Comparison of ENCODE assay signal across 29 cellular contexts in genomic region chr4:7926822-7927221, GRCh38.
"Had no signal": no experiment of that assay in that cellular context is flagged by ENCODE, and none has a peak within 500 bp of the region (broad histone marks: within the 10 kb centered on the region; RNA-seq: fewer than 3 reads in every experiment).

No MANE protein-coding gene starts in this region.

- H3K4me1 Mint-ChIP-seq: naive B cell; stimulated activated memory B cell treated with anti-CD40 and anti-IgM and Interleukin-4, amounts not matched to agents 10 μg/mL and 1 μg/mL and 100 μg/mL, for 72 hours had no signal

- H3K27me3 Mint-ChIP-seq: progenitor cell of endocrine pancreas; stimulated activated naive CD8-positive, alpha-beta T cell treated with anti-CD3 and anti-CD28 coated beads, Interleukin-15, Interleukin-2, amounts not matched to agents 100 ng/mL and 50 ng/mL, for 24 hours had no signal

- H3K27ac Mint-ChIP-seq: dendritic cell treated with granulocyte-macrophage colony-stimulating factor and Interleukin-4, amounts not matched to agents 40 ng/mL and 50 ng/mL, for 4 days; mesothelial cell of epicardium; naive B cell; natural killer cell treated with Interleukin-12 subunit alpha and Interleukin-12 subunit beta and Interleukin-15 and Interleukin-18, amount 100 ng/mL, for 72 hours; progenitor cell of endocrine pancreas; stimulated activated memory B cell treated with anti-CD40 and anti-IgM and Interleukin-4, amounts not matched to agents 10 μg/mL and 1 μg/mL and 100 μg/mL, for 72 hours; stimulated activated naive CD8-positive, alpha-beta T cell treated with anti-CD3 and anti-CD28 coated beads, Interleukin-15, Interleukin-2, amounts not matched to agents 100 ng/mL and 50 ng/mL, for 24 hours had no signal

- H3K4me3 ChIP-seq: colonic mucosa, gastrocnemius medialis, heart left ventricle, hepatocyte, left lung, mucosa of descending colon, skin epidermis, spleen, thoracic aorta, tibial nerve, upper lobe of right lung, uterus had no signal

- DNase-seq: colonic mucosa; effector CD8-positive, alpha-beta T cell; endodermal cell; foreskin fibroblast; gastrocnemius medialis; heart left ventricle; kidney; mesenchymal stem cell; mucosa of descending colon; naive B cell; spleen; stimulated activated CD4-positive, alpha-beta T cell treated with anti-CD3 and anti-CD28 coated beads, Interleukin-4, amount 100 ng/mL, for 4 hours; upper lobe of right lung; uterus had no signal

- H3K27ac ChIP-seq: colonic mucosa, epithelial cell of prostate, gastrocnemius medialis, heart left ventricle, hepatocyte, left lung, parathyroid adenoma, skin epidermis, spleen, thoracic aorta, tibial nerve, upper lobe of right lung, uterus had no signal

- H3K27me3 ChIP-seq: colonic mucosa, gastrocnemius medialis, heart left ventricle, hepatocyte, left lung, tibial nerve, upper lobe of right lung, uterus had no signal

- ATAC-seq: esophagus mucosa; gastrocnemius medialis; heart left ventricle; left lung; natural killer cell treated with Interleukin-12 subunit alpha and Interleukin-12 subunit beta and Interleukin-15 and Interleukin-18, amount 100 ng/mL, for 72 hours; stimulated activated memory B cell treated with anti-CD40 and anti-IgM and Interleukin-4, amounts not matched to agents 10 μg/mL and 1 μg/mL and 100 μg/mL, for 72 hours; upper lobe of right lung had no signal

- H3K4me3 Mint-ChIP-seq: dendritic cell treated with granulocyte-macrophage colony-stimulating factor and Interleukin-4, amounts not matched to agents 40 ng/mL and 50 ng/mL, for 4 days; endodermal cell; mesothelial cell of epicardium; naive B cell; natural killer cell treated with Interleukin-12 subunit alpha and Interleukin-12 subunit beta and Interleukin-15 and Interleukin-18, amount 100 ng/mL, for 72 hours; neural crest cell; stimulated activated memory B cell treated with anti-CD40 and anti-IgM and Interleukin-4, amounts not matched to agents 10 μg/mL and 1 μg/mL and 100 μg/mL, for 72 hours; stimulated activated naive CD8-positive, alpha-beta T cell treated with anti-CD3 and anti-CD28 coated beads, Interleukin-15, Interleukin-2, amounts not matched to agents 100 ng/mL and 50 ng/mL, for 24 hours had no signal

- H3K36me3 ChIP-seq: colonic mucosa, gastrocnemius medialis, heart left ventricle, left lung, spleen, thoracic aorta, tibial nerve, upper lobe of right lung, uterus had no signal

- H3K36me3 Mint-ChIP-seq: naive B cell; natural killer cell treated with Interleukin-12 subunit alpha and Interleukin-12 subunit beta and Interleukin-15 and Interleukin-18, amount 100 ng/mL, for 72 hours; stimulated activated memory B cell treated with anti-CD40 and anti-IgM and Interleukin-4, amounts not matched to agents 10 μg/mL and 1 μg/mL and 100 μg/mL, for 72 hours had no signal

- H3K9me3 Mint-ChIP-seq: dendritic cell treated with granulocyte-macrophage colony-stimulating factor and Interleukin-4, amounts not matched to agents 40 ng/mL and 50 ng/mL, for 4 days; naive B cell; natural killer cell treated with Interleukin-12 subunit alpha and Interleukin-12 subunit beta and Interleukin-15 and Interleukin-18, amount 100 ng/mL, for 72 hours; stimulated activated memory B cell treated with anti-CD40 and anti-IgM and Interleukin-4, amounts not matched to agents 10 μg/mL and 1 μg/mL and 100 μg/mL, for 72 hours; stimulated activated naive CD8-positive, alpha-beta T cell treated with anti-CD3 and anti-CD28 coated beads, Interleukin-15, Interleukin-2, amounts not matched to agents 100 ng/mL and 50 ng/mL, for 24 hours had no signal

- FAIRE-seq: kidney had no signal

- H3K9me3 ChIP-seq: colonic mucosa, gastrocnemius medialis, heart left ventricle, left lung, mucosa of descending colon, thoracic aorta, tibial nerve, upper lobe of right lung, uterus had no signal

- H3K9ac ChIP-seq: parathyroid adenoma had no signal

- H2AFZ ChIP-seq: hepatocyte, parathyroid adenoma had no signal

- H3K4me2 ChIP-seq: hepatocyte had no signal
